Comparison of ENCODE assay signal across 24 cellular contexts in genomic region chr2:222779145-222779832, GRCh38.
A peak's percentile ranks its signal among the peaks of the same experiment; 100 is the strongest.
DNase-seq lines count a peak whose midpoint lies in the region; ATAC-seq, FAIRE-seq and TF ChIP-seq lines count a peak whose summit lies in the region.
"Had no signal": no experiment of that assay in that cellular context is flagged by ENCODE, and none has a peak within 500 bp of the region (broad histone marks: within the 10 kb centered on the region; RNA-seq: fewer than 3 reads in every experiment).

No MANE protein-coding gene starts in this region.

- H4K20me1 ChIP-seq in HepG2 (ENCODE audit: insufficient read depth, low read length) (no peaks in the 10 kb centered on the region), GM23248 (ENCODE audit: insufficient read depth) (no peaks in the 10 kb centered on the region)
- H4K20me1 ChIP-seq: BLaER1 had no signal

- H3K4me3 ChIP-seq in HepG2 (replicated peaks in 1 of 3; ENCODE audit: insufficient read depth in 1 of 3, low read depth in 2 of 3, low read length in 3 of 3) (no peak overlapping the region), right lobe of liver (no peak overlapping the region), GM23248 (no peak overlapping the region)
- H3K4me3 ChIP-seq: BLaER1 had no signal

- no peaks in the 10 kb centered on the region for H3K4me1 Mint-ChIP-seq in activated CD4-positive, alpha-beta T cell treated with anti-CD3 and anti-CD28 coated beads for 36 hours
- H3K4me1 Mint-ChIP-seq: CD4-positive, alpha-beta memory T cell; CD4-positive, CD25-positive, alpha-beta regulatory T cell had no signal

- H3K9ac ChIP-seq in HepG2 (ENCODE audit: insufficient read depth, low read depth, low read length) = no peak overlapping the region
- H3K9ac ChIP-seq in GM23248 = no peak overlapping the region
- H3K9ac ChIP-seq: BLaER1 had no signal

- H3K9me3 Mint-ChIP-seq in activated CD4-positive, alpha-beta T cell treated with anti-CD3 and anti-CD28 coated beads for 36 hours (ENCODE audit: low read depth) = no peaks in the 10 kb centered on the region

- in situ Hi-C loops in HepG2 (cut with HindIII; ENCODE audit: extremely low pct_ligation_motif_present, low pct_unique_long_range_greater_than_20kb) = no loop called here
- in situ Hi-C loops in GM23248 (cut with MboI) = no loop called here

- TF ChIP-seq EP300 in HepG2 (IDR thresholded peaks at IDR 0.05; ENCODE audit: low read depth in 2 of 2, low read length in 2 of 2) = no peak
- TF ChIP-seq EP300 in HepG2 (CRISPR knock-in tag; IDR thresholded peaks at IDR 0.05; ENCODE audit: borderline replicate concordance) = no peak

- 42% methylated on average over 5 of the region's 5 CpGs for WGBS in HepG2 (ENCODE audit: low lambda C conversion rate)
- 69% methylated on average over 5 of the region's 5 CpGs for WGBS in right lobe of liver (ENCODE audit: insufficient coverage, low coverage, low lambda C conversion rate, missing lambda C conversion rate)
- 38 to 44% methylated on average over 5 of the region's 5 CpGs for WGBS in GM23248 (ENCODE audit: low coverage in 1 of 2, low lambda C conversion rate in 2 of 2, missing lambda C conversion rate in 2 of 2), 2 experiments

- H3K79me2 ChIP-seq in HepG2 (ENCODE audit: insufficient read depth, low read length) (no peaks in the 10 kb centered on the region), GM23248 (ENCODE audit: insufficient read depth) (no peaks in the 10 kb centered on the region)

- POLR2A ChIA-PET in HepG2 (lab: Yijun Ruan, JAX) = interaction anchor here (1.6 kb wide), 1 partner anchor 17 kb away, joined by 7 read pairs; no protein-coding TSS in a partner anchor
- POLR2A ChIA-PET in activated CD4-positive, alpha-beta T cell treated with anti-CD3 and anti-CD28 coated beads for 36 hours (lab: Charles Lee) = no interaction called here

- H3K36me3 Mint-ChIP-seq in activated CD4-positive, alpha-beta T cell treated with anti-CD3 and anti-CD28 coated beads for 36 hours (ENCODE audit: low read depth) = no peaks in the 10 kb centered on the region
- H3K36me3 Mint-ChIP-seq: CD14-positive monocyte; CD4-positive, alpha-beta memory T cell; CD4-positive, CD25-positive, alpha-beta regulatory T cell had no signal

- no peaks in the 10 kb centered on the region for H3K9me2 ChIP-seq in GM23248 (ENCODE audit: insufficient read depth)

- H3K27ac ChIP-seq in HepG2 (ENCODE audit: extremely low read length, insufficient read depth, low read length) = no peak overlapping the region
- no peak overlapping the region for H3K27ac ChIP-seq in right lobe of liver
- H3K27ac ChIP-seq in GM23248 = no peak overlapping the region
- H3K27ac ChIP-seq: BLaER1 had no signal

- H3K27me3 Mint-ChIP-seq in activated CD4-positive, alpha-beta T cell treated with anti-CD3 and anti-CD28 coated beads for 36 hours = peaks cover 8% of the 10 kb centered on the region
- H3K27me3 Mint-ChIP-seq: CD4-positive, CD25-positive, alpha-beta regulatory T cell had no signal

- TF ChIP-seq CTCF in HepG2 (CRISPR knock-in tag; IDR thresholded peaks at IDR 0.05) (no peak), right lobe of liver (IDR thresholded peaks at IDR 0.05) (no peak)

- H3K4me2 ChIP-seq in HepG2 (ENCODE audit: low read depth, low read length) = no peak overlapping the region
- no peak overlapping the region for H3K4me2 ChIP-seq in GM23248 (ENCODE audit: unreplicated experiment)
- H3K4me2 ChIP-seq: BLaER1 had no signal

- H3K9me3 ChIP-seq in HepG2 (ENCODE audit: low read length) (no peaks in the 10 kb centered on the region), right lobe of liver (no peaks in the 10 kb centered on the region), GM23248 (ENCODE audit: low read depth) (no peaks in the 10 kb centered on the region)
- H3K9me3 ChIP-seq: BE2C, BLaER1, Caco-2 had no signal

- ATAC-seq in HepG2 (no peak), right lobe of liver (no peak), HG02763 (IDR thresholded peaks at IDR 0.05; ENCODE audit: unreplicated experiment) (no peak)
- no peak for ATAC-seq in activated CD4-positive, alpha-beta T cell treated with anti-CD3 and anti-CD28 coated beads for 36 hours

- no peak for FAIRE-seq in HepG2 (lab: Jason Lieb, UNC)
- FAIRE-seq: A204.1, D721Med, G401.6, GM12891, GM19239 had no signal

- no peaks in the 10 kb centered on the region for H3F3A ChIP-seq in GM23248 (ENCODE audit: insufficient read depth)

- intact Hi-C loops in HepG2 (cut with micrococcal nuclease; ENCODE audit: unreplicated experiment) = no loop called here
- intact Hi-C loops in right lobe of liver (cut with DNase I) = no loop called here
- intact Hi-C loops in activated CD4-positive, alpha-beta T cell treated with anti-CD3 and anti-CD28 coated beads for 36 hours (cut with DNase I, micrococcal nuclease) = no loop called here

- BruUV-seq in HepG2 (replicated peaks; lab: Mats Ljungman, UMichigan) = no TSS peak

- TF ChIP-seq POLR2A in HepG2 (IDR thresholded peaks at IDR 0.05; ENCODE audit: insufficient read depth in 1 of 2, low read depth in 2 of 2, low read length in 2 of 2) (no peak), right lobe of liver (IDR thresholded peaks at IDR 0.05) (no peak)

- H3K4me3 Mint-ChIP-seq in activated CD4-positive, alpha-beta T cell treated with anti-CD3 and anti-CD28 coated beads for 36 hours = no peak overlapping the region
- H3K4me3 Mint-ChIP-seq: CD14-positive monocyte; CD4-positive, alpha-beta memory T cell; CD4-positive, CD25-positive, alpha-beta regulatory T cell had no signal

- no peak overlapping the region for H3K27ac Mint-ChIP-seq in activated CD4-positive, alpha-beta T cell treated with anti-CD3 and anti-CD28 coated beads for 36 hours
- H3K27ac Mint-ChIP-seq: CD4-positive, alpha-beta memory T cell; CD4-positive, CD25-positive, alpha-beta regulatory T cell had no signal

- H3K27me3 ChIP-seq in HepG2 (ENCODE audit: control insufficient read depth in 1 of 2, insufficient read depth in 2 of 2, low read length in 2 of 2) (no peaks in the 10 kb centered on the region), right lobe of liver (no peaks in the 10 kb centered on the region), GM23248 (replicated peaks; ENCODE audit: insufficient read depth) (no peaks in the 10 kb centered on the region)
- H3K27me3 ChIP-seq: BE2C, BLaER1 had no signal

- DNase-seq in HepG2 (ENCODE audit: low spot score) (no peak), right lobe of liver (no peak), NCI-H2227 (lab: John Stamatoyannopoulos, UW; ENCODE audit: unreplicated experiment) (peak; percentile 66), left kidney (ENCODE audit: low read depth, low spot score) (peak; percentile 39), GM23248 (no peak)
- no peak for DNase-seq in activated CD4-positive, alpha-beta T cell treated with anti-CD3 and anti-CD28 coated beads for 36 hours
- DNase-seq: 8988T; ACHN; BE2C; C1 segment of cervical spinal cord; Caco-2; Calu3; CD4-positive, alpha-beta memory T cell; CD4-positive, CD25-positive, alpha-beta regulatory T cell; DMS79 treated with DMSO at 0.1 percent for 48 hours; GF-D8 had no signal

- no peak for TF ChIP-seq RAD21 in HepG2 (CRISPR knock-in tag; IDR thresholded peaks at IDR 0.05)

- H3K4me1 ChIP-seq in HepG2 (ENCODE audit: insufficient read depth, low read length) = peaks cover 45% of the 10 kb centered on the region
- peaks cover 0 to 14% (median 5%) of the 10 kb centered on the region in 4 donors for H3K4me1 ChIP-seq in right lobe of liver
- H3K4me1 ChIP-seq in GM23248 (ENCODE audit: insufficient read depth) = no peaks in the 10 kb centered on the region
- H3K4me1 ChIP-seq: BE2C, BLaER1 had no signal

- H2AFZ ChIP-seq in HepG2 (ENCODE audit: low read length) (no peak overlapping the region), GM23248 (no peak overlapping the region)

- CTCF ChIA-PET in HepG2 (lab: Yijun Ruan, JAX; ENCODE audit: low intra/inter-chr PET ratio, low total read pairs) = no interaction called here
- CTCF ChIA-PET in activated CD4-positive, alpha-beta T cell treated with anti-CD3 and anti-CD28 coated beads for 36 hours (lab: Charles Lee) = interaction anchor here (0.9 to 1.0 kb wide), 2 partner anchors 18 to 28 kb away, joined by 3 read pairs; no protein-coding TSS in a partner anchor

- H3K36me3 ChIP-seq in HepG2 (replicated peaks in 1 of 2; ENCODE audit: control insufficient read depth in 1 of 2, insufficient read depth in 2 of 2, low read length in 2 of 2) (no peaks in the 10 kb centered on the region), right lobe of liver (no peaks in the 10 kb centered on the region), GM23248 (ENCODE audit: low read depth) (no peaks in the 10 kb centered on the region)
- H3K36me3 ChIP-seq: BE2C, BLaER1 had no signal

TF ChIP-seq in HepG2, 621 proteins besides CTCF, POLR2A, EP300 and RAD21 (continues in another document):
- TF ChIP-seq RELA (CRISPR knock-in tag; IDR thresholded peaks at IDR 0.05) = no peak
- TF ChIP-seq RNF2 (conservative IDR thresholded peaks at IDR 0.05; ENCODE audit: low read depth) = no peak
- no peak for TF ChIP-seq TEF (CRISPR knock-in tag; IDR thresholded peaks at IDR 0.05)
- TF ChIP-seq, protein P1, sequence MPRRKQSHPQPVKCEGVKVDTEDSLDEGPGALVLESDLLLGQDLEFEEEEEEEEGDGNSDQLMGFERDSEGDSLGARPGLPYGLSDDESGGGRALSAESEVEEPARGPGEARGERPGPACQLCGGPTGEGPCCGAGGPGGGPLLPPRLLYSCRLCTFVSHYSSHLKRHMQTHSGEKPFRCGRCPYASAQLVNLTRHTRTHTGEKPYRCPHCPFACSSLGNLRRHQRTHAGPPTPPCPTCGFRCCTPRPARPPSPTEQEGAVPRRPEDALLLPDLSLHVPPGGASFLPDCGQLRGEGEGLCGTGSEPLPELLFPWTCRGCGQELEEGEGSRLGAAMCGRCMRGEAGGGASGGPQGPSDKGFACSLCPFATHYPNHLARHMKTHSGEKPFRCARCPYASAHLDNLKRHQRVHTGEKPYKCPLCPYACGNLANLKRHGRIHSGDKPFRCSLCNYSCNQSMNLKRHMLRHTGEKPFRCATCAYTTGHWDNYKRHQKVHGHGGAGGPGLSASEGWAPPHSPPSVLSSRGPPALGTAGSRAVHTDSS (CRISPR knock-in tag; conservative IDR thresholded peaks at IDR 0.05) = no peak

Comparison
In these comparisons a context has a peak if more than half of its experiments do, and no peak if none do; other contexts are left out.
1. DNase-seq: peak in NCI-H2227 (single experiment) and left kidney (single experiment); none in HepG2 (single experiment), right lobe of liver (0 of 3), GM23248 (single experiment) and activated CD4-positive, alpha-beta T cell treated with anti-CD3 and anti-CD28 coated beads for 36 hours (single experiment).